ENCODE assay signal across 8 cellular contexts in genomic region chr15:52805351-52806283, GRCh38. TPM values are rescaled to one million over a fixed set of nuclear protein-coding genes. Genes with fewer than 3 reads are reported as not detected.
DNase-seq lines count a peak whose midpoint lies in the region; ATAC-seq, FAIRE-seq and TF ChIP-seq lines count a peak whose summit lies in the region.
"Had no signal": no experiment of that assay in that cellular context is flagged by ENCODE, and none has a peak within 500 bp of the region (broad histone marks: within the 10 kb centered on the region; RNA-seq: fewer than 3 reads in every experiment).

No MANE protein-coding gene starts in this region.

- H3K27me3 ChIP-seq in astrocyte (ENCODE audit: insufficient read depth, low read length), result peaks cover 76% of the 10 kb centered on the region
- H3K27me3 ChIP-seq in kidney epithelial cell (ENCODE audit: control insufficient read depth, insufficient read depth, low read length), result peaks cover 71% of the 10 kb centered on the region

- no peak for FAIRE-seq in astrocyte (lab: Jason Lieb, UNC)
- FAIRE-seq: TTC549 had no signal

- H3K27me3 Mint-ChIP-seq in astrocyte (ENCODE audit: low read depth, unreplicated experiment), result peaks cover 55% of the 10 kb centered on the region
- peaks cover 72% of the 10 kb centered on the region for H3K27me3 Mint-ChIP-seq in stimulated activated memory B cell treated with anti-CD40 and anti-IgM and Interleukin-4, amounts not matched to agents 10 μg/mL and 1 μg/mL and 100 μg/mL, for 72 hours

- peaks cover 14% of the 10 kb centered on the region for H3K4me1 Mint-ChIP-seq in astrocyte (ENCODE audit: low read depth, unreplicated experiment)
- peaks cover 12% of the 10 kb centered on the region for H3K4me1 Mint-ChIP-seq in stimulated activated memory B cell treated with anti-CD40 and anti-IgM and Interleukin-4, amounts not matched to agents 10 μg/mL and 1 μg/mL and 100 μg/mL, for 72 hours

- H3K27ac Mint-ChIP-seq in astrocyte (ENCODE audit: unreplicated experiment), result no peak overlapping the region
- H3K27ac Mint-ChIP-seq in stimulated activated memory B cell treated with anti-CD40 and anti-IgM and Interleukin-4, amounts not matched to agents 10 μg/mL and 1 μg/mL and 100 μg/mL, for 72 hours, result no peak overlapping the region

- no peak overlapping the region for H3K4me3 ChIP-seq in astrocyte (ENCODE audit: insufficient read depth, low read depth, low read length)
- H3K4me3 ChIP-seq in kidney epithelial cell (ENCODE audit: low read depth, low read length), result no peak overlapping the region

- ATAC-seq in HG03175 (IDR thresholded peaks at IDR 0.05; ENCODE audit: unreplicated experiment) (peak; percentile 47), GM21825 (IDR thresholded peaks at IDR 0.05; ENCODE audit: unreplicated experiment) (no peak)
- peak; percentile 45 for ATAC-seq in stimulated activated memory B cell treated with anti-CD40 and anti-IgM and Interleukin-4, amounts not matched to agents 10 μg/mL and 1 μg/mL and 100 μg/mL, for 72 hours

- H3K9ac ChIP-seq in astrocyte (ENCODE audit: low read length), result no peak overlapping the region

- no peaks in the 10 kb centered on the region for H3K36me3 Mint-ChIP-seq in astrocyte (ENCODE audit: low read depth, unreplicated experiment)
- no peaks in the 10 kb centered on the region for H3K36me3 Mint-ChIP-seq in stimulated activated memory B cell treated with anti-CD40 and anti-IgM and Interleukin-4, amounts not matched to agents 10 μg/mL and 1 μg/mL and 100 μg/mL, for 72 hours

- peaks cover 3% of the 10 kb centered on the region for H3K9me3 ChIP-seq in astrocyte (ENCODE audit: insufficient read depth, low read depth, low read length)

- H2AFZ ChIP-seq in astrocyte (ENCODE audit: low read depth, low read length), result peak overlapping the region; percentile 34

- H3K79me2 ChIP-seq in astrocyte (ENCODE audit: insufficient read depth, low read length), result no peaks in the 10 kb centered on the region

- peak overlapping the region; percentile 22 for H3K4me2 ChIP-seq in astrocyte (ENCODE audit: low read length)

- DNase-seq in astrocyte (ENCODE audit: low read depth) (no peak), kidney epithelial cell (ENCODE audit: low read depth) (no peak), NCI-H82 (lab: John Stamatoyannopoulos, UW) (no peak), mesenteric fat pad (ENCODE audit: low spot score) (no peak)

- H4K20me1 ChIP-seq in astrocyte (ENCODE audit: insufficient read depth, low read length), result no peaks in the 10 kb centered on the region

- peaks cover 2% of the 10 kb centered on the region for H3K9me3 Mint-ChIP-seq in astrocyte (ENCODE audit: unreplicated experiment)
- peaks cover 5% of the 10 kb centered on the region for H3K9me3 Mint-ChIP-seq in stimulated activated memory B cell treated with anti-CD40 and anti-IgM and Interleukin-4, amounts not matched to agents 10 μg/mL and 1 μg/mL and 100 μg/mL, for 72 hours

- H3K36me3 ChIP-seq in astrocyte (ENCODE audit: insufficient read depth, low read length) (no peaks in the 10 kb centered on the region), kidney epithelial cell (ENCODE audit: control insufficient read depth, insufficient read depth, low read length) (no peaks in the 10 kb centered on the region)

- H3K27ac ChIP-seq in astrocyte (ENCODE audit: low read depth, low read length), result no peak overlapping the region

- no peaks in the 10 kb centered on the region for H3K4me1 ChIP-seq in astrocyte (ENCODE audit: insufficient read depth, low read length)

- TF ChIP-seq CTCF in astrocyte (IDR thresholded peaks at IDR 0.05; ENCODE audit: insufficient read depth, low read depth, low read length) (no peak), kidney epithelial cell (IDR thresholded peaks at IDR 0.05; ENCODE audit: insufficient read depth, low read length, poor library complexity, severe bottlenecking) (peak; percentile 15)

- H3K4me3 Mint-ChIP-seq in astrocyte (ENCODE audit: unreplicated experiment), result no peak overlapping the region
- H3K4me3 Mint-ChIP-seq in stimulated activated memory B cell treated with anti-CD40 and anti-IgM and Interleukin-4, amounts not matched to agents 10 μg/mL and 1 μg/mL and 100 μg/mL, for 72 hours, result peak overlapping the region; percentile 61

RNA-seq across cellular contexts. Expression of gene ONECUT1, which starts 15.5 kb away (rescaled TPM):
- total RNA-seq in astrocyte (0.14 and 0.32 TPM in 2 replicates), kidney epithelial cell (not detected in 2 replicates), mesenteric fat pad (not detected)
